1 cellular context compared by ENCODE assay signal in genomic region chr1:225921734-225922709, GRCh38.
TF ChIP-seq lines count a peak whose summit lies in the region.

No MANE protein-coding gene starts in this region.

TF ChIP-seq in HepG2, 621 proteins besides CTCF, POLR2A, EP300 and RAD21 (continued from another document):
- TF ChIP-seq ZNF687 (CRISPR knock-in tag; IDR thresholded peaks at IDR 0.05) (peak; percentile 11; the same call in 1 of the 2 replicates), RXRB (CRISPR knock-in tag; IDR thresholded peaks at IDR 0.05; ENCODE audit: borderline replicate concordance) (no peak), NR2F2 (IDR thresholded peaks at IDR 0.05; ENCODE audit: borderline replicate concordance, low read depth) (no peak), GABPB1 (CRISPR knock-in tag; IDR thresholded peaks at IDR 0.05) (0 out of 2 replicates have a peak, but pooled peaks have one; percentile 18), GMEB1 (CRISPR knock-in tag; IDR thresholded peaks at IDR 0.05; ENCODE audit: borderline replicate concordance) (no peak)
- TF ChIP-seq, protein P1, sequence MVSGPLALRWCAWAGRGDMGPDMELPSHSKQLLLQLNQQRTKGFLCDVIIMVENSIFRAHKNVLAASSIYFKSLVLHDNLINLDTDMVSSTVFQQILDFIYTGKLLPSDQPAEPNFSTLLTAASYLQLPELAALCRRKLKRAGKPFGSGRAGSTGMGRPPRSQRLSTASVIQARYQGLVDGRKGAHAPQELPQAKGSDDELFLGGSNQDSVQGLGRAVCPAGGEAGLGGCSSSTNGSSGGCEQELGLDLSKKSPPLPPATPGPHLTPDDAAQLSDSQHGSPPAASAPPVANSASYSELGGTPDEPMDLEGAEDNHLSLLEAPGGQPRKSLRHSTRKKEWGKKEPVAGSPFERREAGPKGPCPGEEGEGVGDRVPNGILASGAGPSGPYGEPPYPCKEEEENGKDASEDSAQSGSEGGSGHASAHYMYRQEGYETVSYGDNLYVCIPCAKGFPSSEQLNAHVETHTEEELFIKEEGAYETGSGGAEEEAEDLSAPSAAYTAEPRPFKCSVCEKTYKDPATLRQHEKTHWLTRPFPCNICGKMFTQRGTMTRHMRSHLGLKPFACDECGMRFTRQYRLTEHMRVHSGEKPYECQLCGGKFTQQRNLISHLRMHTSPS (CRISPR knock-in tag; IDR thresholded peaks at IDR 0.05; ENCODE audit: low read depth), result no peak
